Comparison of ENCODE assay signal across 22 cellular contexts in the genomic region with DNA sequence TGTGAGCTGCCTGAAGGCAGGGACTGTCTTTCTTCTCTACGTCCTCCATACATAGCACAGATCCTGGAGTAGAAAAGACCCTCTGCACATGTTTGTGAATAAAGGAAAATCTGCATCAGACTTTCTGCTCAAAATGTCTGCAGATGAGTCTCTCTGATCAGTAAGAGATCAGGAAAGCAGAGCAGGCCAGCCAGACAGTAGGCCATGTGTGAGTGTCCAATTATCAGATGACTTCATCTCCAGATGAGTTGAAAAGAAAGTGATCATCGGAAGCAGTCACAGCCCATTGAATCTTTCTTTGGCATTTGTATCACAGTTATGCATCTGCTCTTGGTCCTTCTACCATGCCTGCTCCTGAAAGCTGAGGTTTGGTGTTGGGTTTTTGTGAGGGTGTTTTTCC.
"Had no signal": no experiment of that assay in that cellular context is flagged by ENCODE, and none has a peak within 500 bp of the region (broad histone marks: within the 10 kb centered on the region; RNA-seq: fewer than 3 reads in every experiment).

No MANE protein-coding gene starts in this region.

- H3K4me1 Mint-ChIP-seq: IgD-negative memory B cell, T-cell had no signal

- H3K27ac Mint-ChIP-seq: T-cell; T-helper 1 cell treated with Interleukin-12 subunit alpha and Interleukin-12 subunit beta and Interleukin-4 antibody, amounts not matched to agents 30 μg/mL and 1 μg/mL, for 36 hours; T-helper 2 cell treated with Interferon-gamma antibody and Interleukin-4, amounts not matched to agents 5 μg/mL and 100 μg/mL, for 36 hours had no signal

- H3K4me3 Mint-ChIP-seq: IgD-negative memory B cell; T-cell; T-helper 1 cell treated with Interleukin-12 subunit alpha and Interleukin-12 subunit beta and Interleukin-4 antibody, amounts not matched to agents 30 μg/mL and 1 μg/mL, for 36 hours; T-helper 2 cell treated with Interferon-gamma antibody and Interleukin-4, amounts not matched to agents 5 μg/mL and 100 μg/mL, for 36 hours had no signal

- ATAC-seq: K562, Panc1, PC-3, T-cell had no signal

- H3K36me3 Mint-ChIP-seq: IgD-negative memory B cell, T-cell had no signal

- H3K4me3 ChIP-seq: K562 had no signal

- DNase-seq: Kasumi-1; MM.1S; NCI-H1092 treated with DMSO at 0.1 percent for 48 hours; NCI-H1436; NCI-H1694; NCI-H187 treated with DMSO at 0.1 percent for 48 hours; NCI-H2029 treated with DMSO at 0.1 percent for 48 hours; NCI-H2171 treated with DMSO at 0.1 percent for 48 hours; NCI-H345; NCI-H524; NCI-H526 treated with DMSO at 0.1 percent for 48 hours; NCI-H748 treated with DMSO at 0.1 percent for 48 hours; NK-92 treated with Interleukin-12 subunit alpha and Interleukin-12 subunit beta, amount 100 ng/mL, for 24 hours; PC-3; SHP77; SW 1271; T-cell had no signal
